ENCODE assay signal across 16 cellular contexts in the genomic region with DNA sequence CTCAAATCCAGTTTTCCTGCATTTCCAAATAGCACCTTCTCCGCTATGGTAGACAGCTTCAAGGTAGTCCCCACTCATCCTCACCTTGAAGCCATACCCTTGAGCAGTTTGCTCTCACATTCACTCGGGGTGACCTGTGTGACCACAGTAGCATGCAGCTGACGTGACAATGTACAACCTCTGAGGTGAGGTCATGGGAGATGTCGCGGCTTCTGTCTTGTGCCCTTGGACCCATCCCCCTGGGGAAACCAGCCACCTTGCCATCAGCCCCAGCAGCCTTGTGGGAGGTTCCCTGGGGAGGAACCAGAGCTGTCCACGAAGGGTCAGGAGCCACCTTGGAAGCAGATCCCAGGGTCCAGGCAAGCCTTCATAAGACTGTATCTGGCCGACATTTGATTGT.
"Had no signal": no experiment of that assay in that cellular context is flagged by ENCODE, and none has a peak within 500 bp of the region (broad histone marks: within the 10 kb centered on the region; RNA-seq: fewer than 3 reads in every experiment).

No MANE protein-coding gene starts in this region.

- H3K27me3 ChIP-seq: left lung, tibial artery had no signal

- H3K4me3 ChIP-seq: left lung, tibial artery had no signal

- ATAC-seq: activated CD4-positive, alpha-beta T cell treated with anti-CD3 and anti-CD28 coated beads for 36 hours had no signal

- H3K4me3 Mint-ChIP-seq: activated CD4-positive, alpha-beta T cell treated with anti-CD3 and anti-CD28 coated beads for 36 hours had no signal

- DNase-seq: activated CD4-positive, alpha-beta T cell treated with anti-CD3 and anti-CD28 coated beads for 36 hours; activated naive CD4-positive, alpha-beta T cell treated with Interleukin-2 at 50 U/mL for 16 hours; hippocampal formation; kidney; left lung; mammary epithelial cell; naive B cell; posterior cingulate gyrus; retina; stimulated activated CD4-positive, alpha-beta T cell treated with anti-CD3 and anti-CD28 coated beads, Interleukin-12 subunit alpha, Interleukin-12 subunit beta, amount 100 ng/mL, for 4 hours; stimulated activated CD4-positive, alpha-beta T cell treated with anti-CD3 and anti-CD28 coated beads, Interleukin-2, amount 100 ng/mL, for 24 hours; T-helper 1 cell; tibial artery had no signal

- H3K4me1 ChIP-seq: tibial artery had no signal

- H3K36me3 Mint-ChIP-seq: naive B cell had no signal

- H3K27me3 Mint-ChIP-seq: activated CD4-positive, alpha-beta T cell treated with anti-CD3 and anti-CD28 coated beads for 36 hours; naive B cell had no signal

- FAIRE-seq: astrocyte, kidney, urothelium cell line had no signal

- H3K27ac ChIP-seq: left lung, tibial artery, VCaP had no signal

- H3K9me3 Mint-ChIP-seq: naive B cell had no signal

- H3K36me3 ChIP-seq: left lung, tibial artery had no signal

- H3K9me3 ChIP-seq: left lung, tibial artery had no signal
